3 cellular contexts compared by ENCODE assay signal in genomic region chr3:97967966-97968365, GRCh38.
A peak's percentile ranks its signal among the peaks of the same experiment; 100 is the strongest.
TF ChIP-seq lines count a peak whose summit lies in the region.

No MANE protein-coding gene starts in this region.

TF ChIP-seq in GM23338, 12 proteins besides CTCF, POLR2A, EP300 and RAD21 (continues in another document):
- TF ChIP-seq EZH2phosphoT487 (IDR thresholded peaks at IDR 0.05; ENCODE audit: unreplicated experiment) (no peak), CREB1 (CRISPR knock-in tag; IDR thresholded peaks at IDR 0.05; ENCODE audit: low read depth) (no peak), ZNF462 (CRISPR knock-in tag; IDR thresholded peaks at IDR 0.05) (no peak), NANOG (IDR thresholded peaks at IDR 0.05; ENCODE audit: borderline replicate concordance) (no peak), ETS1 (IDR thresholded peaks at IDR 0.05) (no peak)

TF ChIP-seq in HepG2, 621 proteins besides CTCF, POLR2A, EP300 and RAD21:
- TF ChIP-seq PAWR (CRISPR knock-in tag; IDR thresholded peaks at IDR 0.05; ENCODE audit: borderline replicate concordance) (no peak), CSRNP1 (CRISPR knock-in tag; IDR thresholded peaks at IDR 0.05) (no peak), HOXA3 (CRISPR knock-in tag; IDR thresholded peaks at IDR 0.05) (peak; percentile 22; the same call in 1 of the 2 replicates), ZMYM4 (CRISPR knock-in tag; IDR thresholded peaks at IDR 0.05) (0 out of 2 replicates have a peak, but pooled peaks have one; percentile 29), ISL2 (CRISPR knock-in tag; IDR thresholded peaks at IDR 0.05) (no peak), ZFP36L2 (CRISPR knock-in tag; IDR thresholded peaks at IDR 0.05) (no peak), DDIT3 (CRISPR knock-in tag; IDR thresholded peaks at IDR 0.05) (no peak), ZBTB33 (CRISPR knock-in tag; IDR thresholded peaks at IDR 0.05) (peak; percentile 99)

TF ChIP-seq in HEK293T, 16 proteins besides CTCF, POLR2A, EP300 and RAD21:
- TF ChIP-seq FOXA1 (IDR thresholded peaks at IDR 0.05) (no peak), LEF1 (IDR thresholded peaks at IDR 0.05; ENCODE audit: borderline replicate concordance) (no peak), CTBP1 (IDR thresholded peaks at IDR 0.05; ENCODE audit: borderline replicate concordance) (no peak), SUZ12 (IDR thresholded peaks at IDR 0.05) (no peak), PKNOX1 (IDR thresholded peaks at IDR 0.05) (no peak), ELF4 (IDR thresholded peaks at IDR 0.05) (no peak), ARNT (IDR thresholded peaks at IDR 0.05) (no peak), TARDBP (IDR thresholded peaks at IDR 0.05) (no peak), BHLHE40 (IDR thresholded peaks at IDR 0.05; ENCODE audit: borderline replicate concordance) (no peak), ZNF384 (IDR thresholded peaks at IDR 0.05) (no peak), HDGF (IDR thresholded peaks at IDR 0.05; ENCODE audit: borderline replicate concordance) (no peak), FOXK2 (IDR thresholded peaks at IDR 0.05) (no peak), NFRKB (IDR thresholded peaks at IDR 0.05) (no peak), FOXM1 (IDR thresholded peaks at IDR 0.05; ENCODE audit: borderline replicate concordance) (no peak), SP1 (IDR thresholded peaks at IDR 0.05) (no peak), L3MBTL2 (conservative IDR thresholded peaks at IDR 0.05) (no peak)
